In the genomic region with DNA sequence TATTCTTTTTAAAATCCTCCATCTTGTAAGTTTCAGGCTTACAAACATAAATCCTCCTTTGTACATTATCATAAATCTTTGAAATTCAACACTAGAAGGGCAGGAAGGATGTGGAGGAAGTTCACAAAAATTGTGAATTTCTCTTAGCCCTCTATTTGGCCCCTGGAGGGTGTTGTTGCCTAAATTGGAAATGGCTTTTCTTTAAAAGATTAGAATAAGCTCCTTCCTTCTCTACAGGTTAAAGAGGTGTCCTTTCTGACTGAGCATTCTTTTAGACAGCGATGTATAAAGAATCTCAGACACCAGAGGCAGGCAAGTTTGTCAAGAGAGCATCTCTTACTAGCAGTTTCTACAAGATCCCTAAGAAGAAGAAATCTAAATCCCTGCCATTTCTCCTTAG, we compare ENCODE assay signal across 18 cellular contexts.
DNase-seq lines count a peak whose midpoint lies in the region; ATAC-seq lines count a peak whose summit lies in the region.
"Had no signal": no experiment of that assay in that cellular context is flagged by ENCODE, and none has a peak within 500 bp of the region (broad histone marks: within the 10 kb centered on the region; RNA-seq: fewer than 3 reads in every experiment).

No MANE protein-coding gene starts in this region.

- no peak for DNase-seq in T-helper 2 cell treated with Interferon-gamma antibody and Interleukin-4, amounts not matched to agents 5 μg/mL and 100 μg/mL, for 36 hours (ENCODE audit: low spot score)
- no peak for DNase-seq in T-helper 2 cell
- no peak for DNase-seq in activated naive CD4-positive, alpha-beta T cell treated with anti-CD3 and anti-CD28 coated beads, Interleukin-2, amount 50 U/mL, for 16 hours
- peak in 2 of 10 donors; percentile 27 to 36 for DNase-seq in naive thymus-derived CD8-positive, alpha-beta T cell
- DNase-seq: DMS 273 treated with DMSO at 0.1 percent for 48 hours, GDM1, GOT3, HFFc6, Kasumi-1, NCI-H187, NCI-H226, NCI-H524 treated with DMSO at 0.1 percent for 48 hours had no signal

- peaks cover 36% of the 10 kb centered on the region for H3K4me1 Mint-ChIP-seq in T-helper 2 cell treated with Interferon-gamma antibody and Interleukin-4, amounts not matched to agents 5 μg/mL and 100 μg/mL, for 36 hours (ENCODE audit: low read depth)
- H3K4me1 Mint-ChIP-seq in activated naive CD4-positive, alpha-beta T cell treated with anti-CD3 and anti-CD28 coated beads, Interleukin-2, amount 50 U/mL, for 24 hours: peaks cover 36% of the 10 kb centered on the region
- no peaks in the 10 kb centered on the region for H3K4me1 Mint-ChIP-seq in activated T-helper 17 cell treated with anti-CD3 and anti-CD28 coated beads, Interleukin-2, amount 50 U/mL, for 72 hours
- H3K4me1 Mint-ChIP-seq in naive thymus-derived CD8-positive, alpha-beta T cell: peaks cover 4 to 38% (median 32%) of the 10 kb centered on the region in 4 donors

- H3K9me3 Mint-ChIP-seq in T-helper 2 cell treated with Interferon-gamma antibody and Interleukin-4, amounts not matched to agents 5 μg/mL and 100 μg/mL, for 36 hours: no peaks in the 10 kb centered on the region
- no peaks in the 10 kb centered on the region for H3K9me3 Mint-ChIP-seq in activated naive CD4-positive, alpha-beta T cell treated with anti-CD3 and anti-CD28 coated beads, Interleukin-2, amount 50 U/mL, for 24 hours
- H3K9me3 Mint-ChIP-seq in activated T-helper 17 cell treated with anti-CD3 and anti-CD28 coated beads, Interleukin-2, amount 50 U/mL, for 72 hours: no peaks in the 10 kb centered on the region
- H3K9me3 Mint-ChIP-seq in naive thymus-derived CD8-positive, alpha-beta T cell: no peaks in the 10 kb centered on the region

- H3K36me3 Mint-ChIP-seq in T-helper 2 cell treated with Interferon-gamma antibody and Interleukin-4, amounts not matched to agents 5 μg/mL and 100 μg/mL, for 36 hours (ENCODE audit: low read depth): no peaks in the 10 kb centered on the region
- H3K36me3 Mint-ChIP-seq in activated naive CD4-positive, alpha-beta T cell treated with anti-CD3 and anti-CD28 coated beads, Interleukin-2, amount 50 U/mL, for 24 hours: no peaks in the 10 kb centered on the region
- H3K36me3 Mint-ChIP-seq in activated T-helper 17 cell treated with anti-CD3 and anti-CD28 coated beads, Interleukin-2, amount 50 U/mL, for 72 hours (ENCODE audit: low read depth): no peaks in the 10 kb centered on the region
- no peaks in the 10 kb centered on the region for H3K36me3 Mint-ChIP-seq in naive thymus-derived CD8-positive, alpha-beta T cell

- H3K4me3 Mint-ChIP-seq in T-helper 2 cell treated with Interferon-gamma antibody and Interleukin-4, amounts not matched to agents 5 μg/mL and 100 μg/mL, for 36 hours: peak overlapping the region; percentile 67
- peak overlapping the region; percentile 79 for H3K4me3 Mint-ChIP-seq in activated naive CD4-positive, alpha-beta T cell treated with anti-CD3 and anti-CD28 coated beads, Interleukin-2, amount 50 U/mL, for 24 hours
- peak overlapping the region; percentile 48 for H3K4me3 Mint-ChIP-seq in activated T-helper 17 cell treated with anti-CD3 and anti-CD28 coated beads, Interleukin-2, amount 50 U/mL, for 72 hours
- H3K4me3 Mint-ChIP-seq in naive thymus-derived CD8-positive, alpha-beta T cell: peak overlapping the region in 9 of 10 donors; percentile 25 to 60 (median 43)
- H3K4me3 Mint-ChIP-seq: HFFc6 had no signal

- no peaks in the 10 kb centered on the region for H3K27me3 Mint-ChIP-seq in T-helper 2 cell treated with Interferon-gamma antibody and Interleukin-4, amounts not matched to agents 5 μg/mL and 100 μg/mL, for 36 hours (ENCODE audit: low read depth)
- no peaks in the 10 kb centered on the region for H3K27me3 Mint-ChIP-seq in activated naive CD4-positive, alpha-beta T cell treated with anti-CD3 and anti-CD28 coated beads, Interleukin-2, amount 50 U/mL, for 24 hours
- no peaks in the 10 kb centered on the region for H3K27me3 Mint-ChIP-seq in activated T-helper 17 cell treated with anti-CD3 and anti-CD28 coated beads, Interleukin-2, amount 50 U/mL, for 72 hours
- peaks cover 0 to 15% (median 0%) of the 10 kb centered on the region in 5 donors for H3K27me3 Mint-ChIP-seq in naive thymus-derived CD8-positive, alpha-beta T cell

- POLR2A ChIA-PET in naive thymus-derived CD8-positive, alpha-beta T cell (lab: Charles Lee): interaction anchor here (0.7 to 1.9 kb wide), 5 partner anchors 11 to 501 kb away, joined by 3 to 12 read pairs (median 4); no protein-coding TSS in a partner anchor

- ATAC-seq in activated T-helper 17 cell treated with anti-CD3 and anti-CD28 coated beads, Interleukin-2, amount 50 U/mL, for 72 hours (replicated peaks): no peak
- ATAC-seq in naive thymus-derived CD8-positive, alpha-beta T cell: peak; percentile 41 to 50
- no peak for ATAC-seq in HG03097 (IDR thresholded peaks at IDR 0.05; ENCODE audit: low FRiP score, unreplicated experiment)
- ATAC-seq in HG02678 (IDR thresholded peaks at IDR 0.05; ENCODE audit: unreplicated experiment): no peak
- ATAC-seq: GM12878, Panc1 had no signal

- peak overlapping the region; percentile 63 for H3K27ac Mint-ChIP-seq in T-helper 2 cell treated with Interferon-gamma antibody and Interleukin-4, amounts not matched to agents 5 μg/mL and 100 μg/mL, for 36 hours
- peak overlapping the region; percentile 25 for H3K27ac Mint-ChIP-seq in activated naive CD4-positive, alpha-beta T cell treated with anti-CD3 and anti-CD28 coated beads, Interleukin-2, amount 50 U/mL, for 24 hours
- no peak overlapping the region for H3K27ac Mint-ChIP-seq in activated T-helper 17 cell treated with anti-CD3 and anti-CD28 coated beads, Interleukin-2, amount 50 U/mL, for 72 hours
- H3K27ac Mint-ChIP-seq in naive thymus-derived CD8-positive, alpha-beta T cell: peak overlapping the region in 9 of 10 donors; percentile 10 to 73 (median 47)
- H3K27ac Mint-ChIP-seq: HFFc6 had no signal

Comparison
In these comparisons a context has a peak if more than half of its experiments do, and no peak if none do; other contexts are left out.
1. ATAC-seq: peak in naive thymus-derived CD8-positive, alpha-beta T cell (2 of 2); none in activated T-helper 17 cell treated with anti-CD3 and anti-CD28 coated beads, Interleukin-2, amount 50 U/mL, for 72 hours (single experiment), HG03097 (single experiment) and HG02678 (single experiment).
2. Peak in every context shown above with its lines, with median percentiles within 50 percentile points of each other: H3K4me3 Mint-ChIP-seq.